ENCODE assay signal across 22 cellular contexts in the genomic region with DNA sequence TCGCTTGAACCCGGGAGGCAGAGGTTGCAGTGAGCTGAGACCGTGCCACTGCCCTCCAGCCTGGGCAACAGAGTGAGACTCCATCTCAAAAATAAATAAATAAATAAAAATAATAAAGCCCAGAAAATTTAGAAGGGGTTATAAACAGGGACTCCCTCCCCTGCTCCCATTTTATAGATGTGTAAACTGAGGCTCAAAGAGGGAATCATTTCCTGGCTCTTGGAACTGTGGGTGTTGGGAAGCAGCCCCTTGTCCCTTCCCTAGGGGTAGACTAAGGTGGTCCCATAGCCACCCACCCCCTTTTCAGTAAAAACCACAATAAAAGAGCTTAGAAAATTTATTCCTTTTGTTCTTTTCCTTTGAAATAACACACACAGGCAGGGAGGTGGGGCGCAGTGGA. TPM values are rescaled to one million over a fixed set of nuclear protein-coding genes. Genes with fewer than 3 reads are reported as not detected.
DNase-seq lines count a peak whose midpoint lies in the region; ATAC-seq, FAIRE-seq and TF ChIP-seq lines count a peak whose summit lies in the region.
"Had no signal": no experiment of that assay in that cellular context is flagged by ENCODE, and none has a peak within 500 bp of the region (broad histone marks: within the 10 kb centered on the region; RNA-seq: fewer than 3 reads in every experiment).

No MANE protein-coding gene starts in this region.

- H2AFZ ChIP-seq in HepG2 (ENCODE audit: low read length): no peak overlapping the region

- DNase-seq in HepG2 (ENCODE audit: low spot score): no peak
- DNase-seq in right lobe of liver: no peak
- no peak for DNase-seq in OCI-M1 (lab: John Stamatoyannopoulos, UW)
- DNase-seq in erythroblast (lab: John Stamatoyannopoulos, UW): no peak
- DNase-seq: AML-193; Caco-2; Calu3; CD4-positive, alpha-beta T cell; CD8-positive, alpha-beta T cell; DMS79 treated with DMSO at 0.1 percent for 48 hours; GF-D8 had no signal

- H3K9ac ChIP-seq in HepG2 (ENCODE audit: insufficient read depth, low read depth, low read length): no peak overlapping the region
- H3K9ac ChIP-seq: BLaER1 treated with 17β-estradiol and CSF1 and Interleukin-3, amounts not matched to agents 10 nM and 100 nM had no signal

- in situ Hi-C loops in HepG2 (cut with HindIII; ENCODE audit: extremely low pct_ligation_motif_present, low pct_unique_long_range_greater_than_20kb): no loop called here

- TF ChIP-seq CTCF in HepG2 (CRISPR knock-in tag; IDR thresholded peaks at IDR 0.05): no peak
- no peak for TF ChIP-seq CTCF in right lobe of liver (IDR thresholded peaks at IDR 0.05)

- no peaks in the 10 kb centered on the region for H4K20me1 ChIP-seq in HepG2 (ENCODE audit: insufficient read depth, low read length)
- H4K20me1 ChIP-seq: BLaER1 treated with 17β-estradiol and CSF1 and Interleukin-3, amounts not matched to agents 10 nM and 100 nM had no signal

- CTCF ChIA-PET in HepG2 (lab: Yijun Ruan, JAX; ENCODE audit: low intra/inter-chr PET ratio, low total read pairs): no interaction called here

- ATAC-seq in HepG2 (no peak), right lobe of liver (no peak)
- ATAC-seq: A549; CD8-positive, alpha-beta T cell had no signal

- H3K27me3 ChIP-seq in HepG2 (ENCODE audit: control insufficient read depth in 1 of 2, insufficient read depth in 2 of 2, low read length in 2 of 2): no peaks in the 10 kb centered on the region
- H3K27me3 ChIP-seq in right lobe of liver: no peaks in the 10 kb centered on the region
- H3K27me3 ChIP-seq: BLaER1 treated with 17β-estradiol and CSF1 and Interleukin-3, amounts not matched to agents 10 nM and 100 nM had no signal

- FAIRE-seq in HepG2 (lab: Jason Lieb, UNC) (no peak), endometrium (lab: Jason Lieb, UNC) (peak; percentile 18)
- FAIRE-seq: A549, D721Med, G401.6, GM12891, GM19239 had no signal

- intact Hi-C loops in HepG2 (cut with micrococcal nuclease; ENCODE audit: unreplicated experiment): no loop called here
- intact Hi-C loops in right lobe of liver (cut with DNase I): no loop called here

- H3K79me2 ChIP-seq in HepG2 (ENCODE audit: insufficient read depth, low read length): no peaks in the 10 kb centered on the region

- no peak overlapping the region for H3K27ac ChIP-seq in HepG2 (ENCODE audit: extremely low read length, insufficient read depth, low read length)
- no peak overlapping the region for H3K27ac ChIP-seq in right lobe of liver
- H3K27ac ChIP-seq: 22Rv1; A549; BLaER1 treated with 17β-estradiol and CSF1 and Interleukin-3, amounts not matched to agents 10 nM and 100 nM; C4-2B had no signal

- POLR2A ChIA-PET in HepG2 (lab: Yijun Ruan, JAX): no interaction called here

- no peak for TF ChIP-seq EP300 in HepG2 (IDR thresholded peaks at IDR 0.05; ENCODE audit: low read depth in 2 of 2, low read length in 2 of 2)
- TF ChIP-seq EP300 in HepG2 (CRISPR knock-in tag; IDR thresholded peaks at IDR 0.05; ENCODE audit: borderline replicate concordance): no peak

- TF ChIP-seq POLR2A in HepG2 (IDR thresholded peaks at IDR 0.05; ENCODE audit: insufficient read depth in 1 of 2, low read depth in 2 of 2, low read length in 2 of 2) (no peak), right lobe of liver (IDR thresholded peaks at IDR 0.05) (no peak), erythroblast (IDR thresholded peaks at IDR 0.05; ENCODE audit: low read length) (no peak)

- WGBS in HepG2 (ENCODE audit: low lambda C conversion rate): 93% methylated on average over 4 of the region's 4 CpGs
- 96% methylated on average over 3 of the region's 4 CpGs for WGBS in right lobe of liver (ENCODE audit: insufficient coverage, low coverage, low lambda C conversion rate, missing lambda C conversion rate)

- H3K9me3 ChIP-seq in HepG2 (ENCODE audit: low read length): no peaks in the 10 kb centered on the region
- H3K9me3 ChIP-seq in right lobe of liver: no peaks in the 10 kb centered on the region
- H3K9me3 ChIP-seq: A549; BLaER1 treated with 17β-estradiol and CSF1 and Interleukin-3, amounts not matched to agents 10 nM and 100 nM; Caco-2 had no signal

- H3K4me2 ChIP-seq in HepG2 (ENCODE audit: low read depth, low read length): no peak overlapping the region
- H3K4me2 ChIP-seq: A549; BLaER1 treated with 17β-estradiol and CSF1 and Interleukin-3, amounts not matched to agents 10 nM and 100 nM had no signal

- H3K36me3 ChIP-seq in HepG2 (replicated peaks in 1 of 2; ENCODE audit: control insufficient read depth in 1 of 2, insufficient read depth in 2 of 2, low read length in 2 of 2) (no peaks in the 10 kb centered on the region), right lobe of liver (no peaks in the 10 kb centered on the region)

- no TSS peak for BruUV-seq in HepG2 (replicated peaks; lab: Mats Ljungman, UMichigan)

- H3K4me1 ChIP-seq in HepG2 (ENCODE audit: insufficient read depth, low read length) (0 out of 2 replicates have a peak, but pooled peaks cover 4% of the 10 kb centered on the region), right lobe of liver (no peaks in the 10 kb centered on the region)
- H3K4me1 ChIP-seq: A549; BLaER1 treated with 17β-estradiol and CSF1 and Interleukin-3, amounts not matched to agents 10 nM and 100 nM; Caco-2 had no signal

- no peak overlapping the region for H3K4me3 ChIP-seq in HepG2 (replicated peaks in 1 of 3; ENCODE audit: insufficient read depth in 1 of 3, low read depth in 2 of 3, low read length in 3 of 3)
- H3K4me3 ChIP-seq in right lobe of liver: no peak overlapping the region
- H3K4me3 ChIP-seq: A549; BLaER1 treated with 17β-estradiol and CSF1 and Interleukin-3, amounts not matched to agents 10 nM and 100 nM had no signal

- TF ChIP-seq RAD21 in HepG2 (CRISPR knock-in tag; IDR thresholded peaks at IDR 0.05): no peak

RNA-seq across cellular contexts. Expression of a gene that starts 6.2 kb away (rescaled TPM):
- total RNA-seq in HepG2 (2016; rRNA removed; fragmentation: Illumina TruSeq; extraction: Trizol) (0.32 and 0.33 TPM in 2 replicates), right lobe of liver (under 1 TPM in 3 of 6 experiments, not detected in 3; 0.18 to 0.60 (median 0.56) TPM)
- 0.26 TPM in 1 of 2 replicates, not detected in the other for total RNA-seq in HepG2 (2016; cell fraction: cytosol; rRNA removed; fragmentation: Illumina TruSeq; extraction: Trizol; ENCODE audit: low read depth)
- total RNA-seq in HepG2 (2016; cell fraction: insoluble cytoplasmic fraction; rRNA removed; fragmentation: Illumina TruSeq; extraction: Trizol): 0.15 and 0.54 TPM in 2 replicates
- 0.41 and 0.53 TPM in 2 replicates for total RNA-seq in HepG2 (2016; cell fraction: membrane; rRNA removed; fragmentation: Illumina TruSeq; extraction: Trizol)
- 0.25 and 0.28 TPM in 2 replicates for total RNA-seq in HepG2 (2016; cell fraction: nucleus; rRNA removed; fragmentation: Illumina TruSeq; extraction: Trizol)
- polyA plus RNA-seq in HepG2 (2011; rRNA removed): 0.95 and 1.9 TPM in 2 replicates
- 0.63 and 1.1 TPM in 2 replicates for polyA plus RNA-seq in HepG2 (2011; cell fraction: cytosol; rRNA removed)
- polyA plus RNA-seq in HepG2 (2011; cell fraction: nucleus; rRNA removed): 3.3 and 4.1 TPM in 2 replicates
- polyA plus RNA-seq in HepG2 (2012): 0.79 and 0.82 TPM in 2 replicates
- 0.26 and 0.27 TPM in 2 replicates for polyA plus RNA-seq in HepG2 (2016; cell fraction: cytosol; fragmentation: Illumina TruSeq; extraction: Trizol; ENCODE audit: low read depth)
- 0.45 TPM in 1 of 2 replicates, not detected in the other for polyA plus RNA-seq in HepG2 (2016; cell fraction: insoluble cytoplasmic fraction; fragmentation: Illumina TruSeq; extraction: Trizol; ENCODE audit: low read depth)
- polyA plus RNA-seq in HepG2 (2016; cell fraction: membrane; fragmentation: Illumina TruSeq; extraction: Trizol; ENCODE audit: low read depth): 0.49 and 0.52 TPM in 2 replicates
- polyA plus RNA-seq in HepG2 (2016; cell fraction: nucleus; fragmentation: Illumina TruSeq; extraction: Trizol; ENCODE audit: insufficient read depth, low read depth): 1.6 and 2.6 TPM in 2 replicates
- 0.30 and 0.98 TPM in 2 replicates for polyA minus RNA-seq in HepG2 (2011; rRNA and poly(A)+ RNA removed; ENCODE audit: low replicate concordance)
- polyA minus RNA-seq in HepG2 (2011; cell fraction: cytosol; rRNA and poly(A)+ RNA removed): 0.40 TPM in 1 of 2 replicates, not detected in the other
- 0.37 TPM in 1 of 2 replicates, not detected in the other for polyA minus RNA-seq in HepG2 (2011; cell fraction: nucleus; rRNA and poly(A)+ RNA removed)
- total RNA-seq: Caco-2; CD8-positive, alpha-beta T cell had no signal

RNA-seq across cellular contexts. Expression of a gene that starts 15.1 kb away (rescaled TPM):
- total RNA-seq in HepG2 (2016; rRNA removed; fragmentation: Illumina TruSeq; extraction: Trizol) (129 and 160 TPM in 2 replicates), right lobe of liver (10 to 100 TPM; 68.1 to 89.5 (median 76.1) TPM)
- total RNA-seq in HepG2 (2016; cell fraction: cytosol; rRNA removed; fragmentation: Illumina TruSeq; extraction: Trizol; ENCODE audit: low read depth): 57.9 and 74.7 TPM in 2 replicates
- total RNA-seq in HepG2 (2016; cell fraction: insoluble cytoplasmic fraction; rRNA removed; fragmentation: Illumina TruSeq; extraction: Trizol): 123 and 124 TPM in 2 replicates
- total RNA-seq in HepG2 (2016; cell fraction: membrane; rRNA removed; fragmentation: Illumina TruSeq; extraction: Trizol): 201 and 221 TPM in 2 replicates
- total RNA-seq in HepG2 (2016; cell fraction: nucleus; rRNA removed; fragmentation: Illumina TruSeq; extraction: Trizol): 105 and 107 TPM in 2 replicates
- 72.1 and 80.8 TPM in 2 replicates for polyA plus RNA-seq in HepG2 (2011; rRNA removed)
- 55.4 and 77.5 TPM in 2 replicates for polyA plus RNA-seq in HepG2 (2011; cell fraction: cytosol; rRNA removed)
- 103 and 136 TPM in 2 replicates for polyA plus RNA-seq in HepG2 (2011; cell fraction: nucleus; rRNA removed)
- polyA plus RNA-seq in HepG2 (2012): 156 and 166 TPM in 2 replicates
- 108 and 124 TPM in 2 replicates for polyA plus RNA-seq in HepG2 (2016; cell fraction: cytosol; fragmentation: Illumina TruSeq; extraction: Trizol; ENCODE audit: low read depth)
- polyA plus RNA-seq in HepG2 (2016; cell fraction: insoluble cytoplasmic fraction; fragmentation: Illumina TruSeq; extraction: Trizol; ENCODE audit: low read depth): 207 and 297 TPM in 2 replicates
- 260 and 325 TPM in 2 replicates for polyA plus RNA-seq in HepG2 (2016; cell fraction: membrane; fragmentation: Illumina TruSeq; extraction: Trizol; ENCODE audit: low read depth)
- polyA plus RNA-seq in HepG2 (2016; cell fraction: nucleus; fragmentation: Illumina TruSeq; extraction: Trizol; ENCODE audit: insufficient read depth, low read depth): 255 and 261 TPM in 2 replicates
- 81.4 and 82.6 TPM in 2 replicates for polyA minus RNA-seq in HepG2 (2011; rRNA and poly(A)+ RNA removed; ENCODE audit: low replicate concordance)
- polyA minus RNA-seq in HepG2 (2011; cell fraction: cytosol; rRNA and poly(A)+ RNA removed): 96.5 and 100 TPM in 2 replicates
- 78.9 and 81.1 TPM in 2 replicates for polyA minus RNA-seq in HepG2 (2011; cell fraction: nucleus; rRNA and poly(A)+ RNA removed)

RNA-seq across cellular contexts. Expression of a gene that starts 19.8 kb away (rescaled TPM):
- total RNA-seq in HepG2 (2016; rRNA removed; fragmentation: Illumina TruSeq; extraction: Trizol) (15.2 and 16.5 TPM in 2 replicates), right lobe of liver (10 to 100 TPM; 23.3 to 50.0 (median 30.0) TPM)
- total RNA-seq in HepG2 (2016; cell fraction: cytosol; rRNA removed; fragmentation: Illumina TruSeq; extraction: Trizol; ENCODE audit: low read depth): 26.3 and 28.9 TPM in 2 replicates
- 13.3 and 14.6 TPM in 2 replicates for total RNA-seq in HepG2 (2016; cell fraction: insoluble cytoplasmic fraction; rRNA removed; fragmentation: Illumina TruSeq; extraction: Trizol)
- 50.4 and 52.4 TPM in 2 replicates for total RNA-seq in HepG2 (2016; cell fraction: membrane; rRNA removed; fragmentation: Illumina TruSeq; extraction: Trizol)
- 9.1 and 11.0 TPM in 2 replicates for total RNA-seq in HepG2 (2016; cell fraction: nucleus; rRNA removed; fragmentation: Illumina TruSeq; extraction: Trizol)
- polyA plus RNA-seq in HepG2 (2011; rRNA removed): 12.4 and 13.2 TPM in 2 replicates
- 12.8 and 15.5 TPM in 2 replicates for polyA plus RNA-seq in HepG2 (2011; cell fraction: cytosol; rRNA removed)
- polyA plus RNA-seq in HepG2 (2011; cell fraction: nucleus; rRNA removed): 19.1 and 20.9 TPM in 2 replicates
- 19.4 and 21.6 TPM in 2 replicates for polyA plus RNA-seq in HepG2 (2012)
- 47.4 and 51.9 TPM in 2 replicates for polyA plus RNA-seq in HepG2 (2016; cell fraction: cytosol; fragmentation: Illumina TruSeq; extraction: Trizol; ENCODE audit: low read depth)
- 30.3 and 41.9 TPM in 2 replicates for polyA plus RNA-seq in HepG2 (2016; cell fraction: insoluble cytoplasmic fraction; fragmentation: Illumina TruSeq; extraction: Trizol; ENCODE audit: low read depth)
- polyA plus RNA-seq in HepG2 (2016; cell fraction: membrane; fragmentation: Illumina TruSeq; extraction: Trizol; ENCODE audit: low read depth): 83.9 and 107 TPM in 2 replicates
- 30.2 and 30.9 TPM in 2 replicates for polyA plus RNA-seq in HepG2 (2016; cell fraction: nucleus; fragmentation: Illumina TruSeq; extraction: Trizol; ENCODE audit: insufficient read depth, low read depth)
- polyA minus RNA-seq in HepG2 (2011; rRNA and poly(A)+ RNA removed; ENCODE audit: low replicate concordance): 16.3 and 18.2 TPM in 2 replicates
- polyA minus RNA-seq in HepG2 (2011; cell fraction: cytosol; rRNA and poly(A)+ RNA removed): 13.7 and 14.5 TPM in 2 replicates
- polyA minus RNA-seq in HepG2 (2011; cell fraction: nucleus; rRNA and poly(A)+ RNA removed): 5.0 and 5.5 TPM in 2 replicates

RNA-seq across cellular contexts. Expression of a gene that starts 24.3 kb away (rescaled TPM):
- total RNA-seq in HepG2 (2016; rRNA removed; fragmentation: Illumina TruSeq; extraction: Trizol) (21.9 and 25.6 TPM in 2 replicates), right lobe of liver (10 to 100 TPM; 20.6 to 56.1 (median 23.0) TPM)
- 34.9 and 45.5 TPM in 2 replicates for total RNA-seq in HepG2 (2016; cell fraction: cytosol; rRNA removed; fragmentation: Illumina TruSeq; extraction: Trizol; ENCODE audit: low read depth)
- total RNA-seq in HepG2 (2016; cell fraction: insoluble cytoplasmic fraction; rRNA removed; fragmentation: Illumina TruSeq; extraction: Trizol): 20.4 and 26.4 TPM in 2 replicates
- 39.1 and 47.5 TPM in 2 replicates for total RNA-seq in HepG2 (2016; cell fraction: membrane; rRNA removed; fragmentation: Illumina TruSeq; extraction: Trizol)
- total RNA-seq in HepG2 (2016; cell fraction: nucleus; rRNA removed; fragmentation: Illumina TruSeq; extraction: Trizol): 16.4 and 16.8 TPM in 2 replicates
- 10.6 and 12.5 TPM in 2 replicates for polyA plus RNA-seq in HepG2 (2011; rRNA removed)
- 13.5 and 23.8 TPM in 2 replicates for polyA plus RNA-seq in HepG2 (2011; cell fraction: cytosol; rRNA removed)
- polyA plus RNA-seq in HepG2 (2011; cell fraction: nucleus; rRNA removed): 15.9 and 16.5 TPM in 2 replicates
- 5.0 and 7.1 TPM in 2 replicates for polyA plus RNA-seq in HepG2 (2012)
- polyA plus RNA-seq in HepG2 (2016; cell fraction: cytosol; fragmentation: Illumina TruSeq; extraction: Trizol; ENCODE audit: low read depth): 39.3 and 47.3 TPM in 2 replicates
- polyA plus RNA-seq in HepG2 (2016; cell fraction: insoluble cytoplasmic fraction; fragmentation: Illumina TruSeq; extraction: Trizol; ENCODE audit: low read depth): 17.8 and 19.5 TPM in 2 replicates
- 32.7 and 32.9 TPM in 2 replicates for polyA plus RNA-seq in HepG2 (2016; cell fraction: membrane; fragmentation: Illumina TruSeq; extraction: Trizol; ENCODE audit: low read depth)
- 21.1 and 24.5 TPM in 2 replicates for polyA plus RNA-seq in HepG2 (2016; cell fraction: nucleus; fragmentation: Illumina TruSeq; extraction: Trizol; ENCODE audit: insufficient read depth, low read depth)
- 4.1 and 21.4 TPM in 2 replicates for polyA minus RNA-seq in HepG2 (2011; rRNA and poly(A)+ RNA removed; ENCODE audit: low replicate concordance)
- polyA minus RNA-seq in HepG2 (2011; cell fraction: cytosol; rRNA and poly(A)+ RNA removed): 6.7 and 8.7 TPM in 2 replicates
- 3.2 and 4.1 TPM in 2 replicates for polyA minus RNA-seq in HepG2 (2011; cell fraction: nucleus; rRNA and poly(A)+ RNA removed)
- total RNA-seq: A172 had no signal
- polyA plus RNA-seq: BJ had no signal

RNA-seq across cellular contexts. Expression of a gene that starts 41.8 kb away (rescaled TPM):
- total RNA-seq in HepG2 (2016; rRNA removed; fragmentation: Illumina TruSeq; extraction: Trizol): 0.04 TPM in 1 of 2 replicates, not detected in the other
- total RNA-seq in HepG2 (2016; cell fraction: cytosol; rRNA removed; fragmentation: Illumina TruSeq; extraction: Trizol; ENCODE audit: low read depth): not detected in 2 replicates
- total RNA-seq in HepG2 (2016; cell fraction: insoluble cytoplasmic fraction; rRNA removed; fragmentation: Illumina TruSeq; extraction: Trizol): 0.15 and 0.17 TPM in 2 replicates
- 0.21 TPM in 1 of 2 replicates, not detected in the other for total RNA-seq in HepG2 (2016; cell fraction: membrane; rRNA removed; fragmentation: Illumina TruSeq; extraction: Trizol)
- 0.13 TPM in 1 of 2 replicates, not detected in the other for total RNA-seq in HepG2 (2016; cell fraction: nucleus; rRNA removed; fragmentation: Illumina TruSeq; extraction: Trizol)
- polyA plus RNA-seq in HepG2 (2011; rRNA removed): 0.73 and 0.90 TPM in 2 replicates
- 0.44 and 0.58 TPM in 2 replicates for polyA plus RNA-seq in HepG2 (2011; cell fraction: cytosol; rRNA removed)
- polyA plus RNA-seq in HepG2 (2011; cell fraction: nucleus; rRNA removed): 1.4 and 1.9 TPM in 2 replicates
- polyA plus RNA-seq in HepG2 (2012): 6.9 and 8.3 TPM in 2 replicates
- polyA plus RNA-seq in HepG2 (2016; cell fraction: cytosol; fragmentation: Illumina TruSeq; extraction: Trizol; ENCODE audit: low read depth): 0.07 and 0.09 TPM in 2 replicates
- polyA plus RNA-seq in HepG2 (2016; cell fraction: insoluble cytoplasmic fraction; fragmentation: Illumina TruSeq; extraction: Trizol; ENCODE audit: low read depth): 0.15 and 0.23 TPM in 2 replicates
- 0.22 and 0.23 TPM in 2 replicates for polyA plus RNA-seq in HepG2 (2016; cell fraction: membrane; fragmentation: Illumina TruSeq; extraction: Trizol; ENCODE audit: low read depth)
- polyA plus RNA-seq in HepG2 (2016; cell fraction: nucleus; fragmentation: Illumina TruSeq; extraction: Trizol; ENCODE audit: insufficient read depth, low read depth): 0.51 and 1.3 TPM in 2 replicates
- 0.14 and 0.19 TPM in 2 replicates for polyA minus RNA-seq in HepG2 (2011; rRNA and poly(A)+ RNA removed; ENCODE audit: low replicate concordance)
- polyA minus RNA-seq in HepG2 (2011; cell fraction: cytosol; rRNA and poly(A)+ RNA removed): not detected in 2 replicates
- polyA minus RNA-seq in HepG2 (2011; cell fraction: nucleus; rRNA and poly(A)+ RNA removed): 0.13 and 0.87 TPM in 2 replicates
- 1 to 10 TPM in 5 of 6 experiments, under 1 TPM in 1; 0.90 to 2.7 (median 1.8) TPM for total RNA-seq in right lobe of liver
- total RNA-seq: A172, Calu3 had no signal
